1 cellular context compared by ENCODE assay signal in the genomic region with DNA sequence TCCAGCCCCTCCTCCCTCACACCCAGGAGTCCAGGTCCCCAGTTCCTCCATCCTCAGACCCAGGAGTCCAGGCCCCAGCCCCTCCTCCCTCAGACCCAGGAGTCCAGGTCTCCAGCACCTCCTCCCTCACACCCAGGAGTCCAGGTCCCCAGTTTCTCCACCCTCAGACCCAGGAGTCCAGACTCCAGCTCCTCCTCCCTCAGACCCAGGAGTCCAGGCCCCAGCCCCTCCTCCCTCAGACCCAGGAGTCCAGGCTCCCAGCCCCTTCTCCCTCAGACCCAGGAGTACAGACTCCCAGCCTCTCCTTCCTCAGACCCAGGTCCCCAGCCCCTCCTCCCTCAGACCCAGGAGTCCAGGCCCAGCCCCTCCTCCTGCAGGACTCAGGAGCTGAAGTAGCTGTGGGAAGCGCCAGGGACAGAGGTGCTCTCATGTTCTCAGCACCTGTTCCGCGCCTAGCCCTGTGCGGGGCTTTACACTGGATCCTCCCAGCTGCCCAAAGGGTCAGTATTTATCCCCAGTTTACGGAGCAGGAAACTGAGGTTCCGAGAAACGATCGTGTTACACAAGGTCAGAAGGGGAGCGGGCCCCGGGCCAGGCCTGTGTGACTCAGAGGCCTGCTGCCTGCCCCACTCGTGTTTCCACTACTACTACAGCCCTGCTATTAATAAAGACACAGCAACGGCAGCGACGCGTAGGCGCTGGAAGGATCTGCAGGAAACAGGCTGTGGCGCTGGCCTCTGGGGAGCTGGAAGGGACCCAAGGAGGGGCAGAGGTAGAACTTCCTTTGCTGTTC.
TF ChIP-seq lines count a peak whose summit lies in the region.

No MANE protein-coding gene starts in this region.

TF ChIP-seq in K562, 482 proteins besides CTCF, POLR2A, EP300 and RAD21 (continues in another document):
- TF ChIP-seq ZBTB7A (IDR thresholded peaks at IDR 0.05; ENCODE audit: borderline replicate concordance, control insufficient read depth, low read depth, low read length): no peak
- TF ChIP-seq SRF (CRISPR knock-in tag; IDR thresholded peaks at IDR 0.05): no peak
- TF ChIP-seq, protein P1, sequence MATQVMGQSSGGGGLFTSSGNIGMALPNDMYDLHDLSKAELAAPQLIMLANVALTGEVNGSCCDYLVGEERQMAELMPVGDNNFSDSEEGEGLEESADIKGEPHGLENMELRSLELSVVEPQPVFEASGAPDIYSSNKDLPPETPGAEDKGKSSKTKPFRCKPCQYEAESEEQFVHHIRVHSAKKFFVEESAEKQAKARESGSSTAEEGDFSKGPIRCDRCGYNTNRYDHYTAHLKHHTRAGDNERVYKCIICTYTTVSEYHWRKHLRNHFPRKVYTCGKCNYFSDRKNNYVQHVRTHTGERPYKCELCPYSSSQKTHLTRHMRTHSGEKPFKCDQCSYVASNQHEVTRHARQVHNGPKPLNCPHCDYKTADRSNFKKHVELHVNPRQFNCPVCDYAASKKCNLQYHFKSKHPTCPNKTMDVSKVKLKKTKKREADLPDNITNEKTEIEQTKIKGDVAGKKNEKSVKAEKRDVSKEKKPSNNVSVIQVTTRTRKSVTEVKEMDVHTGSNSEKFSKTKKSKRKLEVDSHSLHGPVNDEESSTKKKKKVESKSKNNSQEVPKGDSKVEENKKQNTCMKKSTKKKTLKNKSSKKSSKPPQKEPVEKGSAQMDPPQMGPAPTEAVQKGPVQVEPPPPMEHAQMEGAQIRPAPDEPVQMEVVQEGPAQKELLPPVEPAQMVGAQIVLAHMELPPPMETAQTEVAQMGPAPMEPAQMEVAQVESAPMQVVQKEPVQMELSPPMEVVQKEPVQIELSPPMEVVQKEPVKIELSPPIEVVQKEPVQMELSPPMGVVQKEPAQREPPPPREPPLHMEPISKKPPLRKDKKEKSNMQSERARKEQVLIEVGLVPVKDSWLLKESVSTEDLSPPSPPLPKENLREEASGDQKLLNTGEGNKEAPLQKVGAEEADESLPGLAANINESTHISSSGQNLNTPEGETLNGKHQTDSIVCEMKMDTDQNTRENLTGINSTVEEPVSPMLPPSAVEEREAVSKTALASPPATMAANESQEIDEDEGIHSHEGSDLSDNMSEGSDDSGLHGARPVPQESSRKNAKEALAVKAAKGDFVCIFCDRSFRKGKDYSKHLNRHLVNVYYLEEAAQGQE (CRISPR knock-in tag; IDR thresholded peaks at IDR 0.05; ENCODE audit: low read depth): no peak
- TF ChIP-seq, protein P2, sequence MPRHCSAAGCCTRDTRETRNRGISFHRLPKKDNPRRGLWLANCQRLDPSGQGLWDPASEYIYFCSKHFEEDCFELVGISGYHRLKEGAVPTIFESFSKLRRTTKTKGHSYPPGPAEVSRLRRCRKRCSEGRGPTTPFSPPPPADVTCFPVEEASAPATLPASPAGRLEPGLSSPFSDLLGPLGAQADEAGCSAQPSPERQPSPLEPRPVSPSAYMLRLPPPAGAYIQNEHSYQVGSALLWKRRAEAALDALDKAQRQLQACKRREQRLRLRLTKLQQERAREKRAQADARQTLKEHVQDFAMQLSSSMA (CRISPR knock-in tag; IDR thresholded peaks at IDR 0.05): no peak
- no peak for TF ChIP-seq NR3C1 (CRISPR knock-in tag; IDR thresholded peaks at IDR 0.05)
- TF ChIP-seq, protein P3, sequence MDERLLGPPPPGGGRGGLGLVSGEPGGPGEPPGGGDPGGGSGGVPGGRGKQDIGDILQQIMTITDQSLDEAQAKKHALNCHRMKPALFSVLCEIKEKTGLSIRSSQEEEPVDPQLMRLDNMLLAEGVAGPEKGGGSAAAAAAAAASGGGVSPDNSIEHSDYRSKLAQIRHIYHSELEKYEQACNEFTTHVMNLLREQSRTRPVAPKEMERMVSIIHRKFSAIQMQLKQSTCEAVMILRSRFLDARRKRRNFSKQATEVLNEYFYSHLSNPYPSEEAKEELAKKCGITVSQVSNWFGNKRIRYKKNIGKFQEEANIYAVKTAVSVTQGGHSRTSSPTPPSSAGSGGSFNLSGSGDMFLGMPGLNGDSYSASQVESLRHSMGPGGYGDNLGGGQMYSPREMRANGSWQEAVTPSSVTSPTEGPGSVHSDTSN (CRISPR knock-in tag; IDR thresholded peaks at IDR 0.05; ENCODE audit: low read depth): no peak
- TF ChIP-seq, protein P3 (tag; conservative IDR thresholded peaks at IDR 0.05; ENCODE audit: low read depth): no peak
- TF ChIP-seq PCBP2 (IDR thresholded peaks at IDR 0.05; ENCODE audit: low read depth, low read length, poor library complexity, severe bottlenecking): no peak
- no peak for TF ChIP-seq MTA1 (IDR thresholded peaks at IDR 0.05; ENCODE audit: borderline replicate concordance)
- TF ChIP-seq, protein P4, sequence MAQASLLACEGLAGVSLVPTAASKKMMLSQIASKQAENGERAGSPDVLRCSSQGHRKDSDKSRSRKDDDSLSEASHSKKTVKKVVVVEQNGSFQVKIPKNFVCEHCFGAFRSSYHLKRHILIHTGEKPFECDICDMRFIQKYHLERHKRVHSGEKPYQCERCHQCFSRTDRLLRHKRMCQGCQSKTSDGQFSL (CRISPR knock-in tag; IDR thresholded peaks at IDR 0.05): no peak
- TF ChIP-seq, protein P4 (tag; IDR thresholded peaks at IDR 0.05): no peak
- TF ChIP-seq, protein P5, sequence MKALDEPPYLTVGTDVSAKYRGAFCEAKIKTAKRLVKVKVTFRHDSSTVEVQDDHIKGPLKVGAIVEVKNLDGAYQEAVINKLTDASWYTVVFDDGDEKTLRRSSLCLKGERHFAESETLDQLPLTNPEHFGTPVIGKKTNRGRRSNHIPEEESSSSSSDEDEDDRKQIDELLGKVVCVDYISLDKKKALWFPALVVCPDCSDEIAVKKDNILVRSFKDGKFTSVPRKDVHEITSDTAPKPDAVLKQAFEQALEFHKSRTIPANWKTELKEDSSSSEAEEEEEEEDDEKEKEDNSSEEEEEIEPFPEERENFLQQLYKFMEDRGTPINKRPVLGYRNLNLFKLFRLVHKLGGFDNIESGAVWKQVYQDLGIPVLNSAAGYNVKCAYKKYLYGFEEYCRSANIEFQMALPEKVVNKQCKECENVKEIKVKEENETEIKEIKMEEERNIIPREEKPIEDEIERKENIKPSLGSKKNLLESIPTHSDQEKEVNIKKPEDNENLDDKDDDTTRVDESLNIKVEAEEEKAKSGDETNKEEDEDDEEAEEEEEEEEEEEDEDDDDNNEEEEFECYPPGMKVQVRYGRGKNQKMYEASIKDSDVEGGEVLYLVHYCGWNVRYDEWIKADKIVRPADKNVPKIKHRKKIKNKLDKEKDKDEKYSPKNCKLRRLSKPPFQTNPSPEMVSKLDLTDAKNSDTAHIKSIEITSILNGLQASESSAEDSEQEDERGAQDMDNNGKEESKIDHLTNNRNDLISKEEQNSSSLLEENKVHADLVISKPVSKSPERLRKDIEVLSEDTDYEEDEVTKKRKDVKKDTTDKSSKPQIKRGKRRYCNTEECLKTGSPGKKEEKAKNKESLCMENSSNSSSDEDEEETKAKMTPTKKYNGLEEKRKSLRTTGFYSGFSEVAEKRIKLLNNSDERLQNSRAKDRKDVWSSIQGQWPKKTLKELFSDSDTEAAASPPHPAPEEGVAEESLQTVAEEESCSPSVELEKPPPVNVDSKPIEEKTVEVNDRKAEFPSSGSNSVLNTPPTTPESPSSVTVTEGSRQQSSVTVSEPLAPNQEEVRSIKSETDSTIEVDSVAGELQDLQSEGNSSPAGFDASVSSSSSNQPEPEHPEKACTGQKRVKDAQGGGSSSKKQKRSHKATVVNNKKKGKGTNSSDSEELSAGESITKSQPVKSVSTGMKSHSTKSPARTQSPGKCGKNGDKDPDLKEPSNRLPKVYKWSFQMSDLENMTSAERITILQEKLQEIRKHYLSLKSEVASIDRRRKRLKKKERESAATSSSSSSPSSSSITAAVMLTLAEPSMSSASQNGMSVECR (CRISPR knock-in tag; IDR thresholded peaks at IDR 0.05): no peak
- no peak for TF ChIP-seq E2F3 (CRISPR knock-in tag; IDR thresholded peaks at IDR 0.05)
- no peak for TF ChIP-seq SRSF3 (IDR thresholded peaks at IDR 0.05; ENCODE audit: insufficient read depth, low read length)
- TF ChIP-seq, protein P6, sequence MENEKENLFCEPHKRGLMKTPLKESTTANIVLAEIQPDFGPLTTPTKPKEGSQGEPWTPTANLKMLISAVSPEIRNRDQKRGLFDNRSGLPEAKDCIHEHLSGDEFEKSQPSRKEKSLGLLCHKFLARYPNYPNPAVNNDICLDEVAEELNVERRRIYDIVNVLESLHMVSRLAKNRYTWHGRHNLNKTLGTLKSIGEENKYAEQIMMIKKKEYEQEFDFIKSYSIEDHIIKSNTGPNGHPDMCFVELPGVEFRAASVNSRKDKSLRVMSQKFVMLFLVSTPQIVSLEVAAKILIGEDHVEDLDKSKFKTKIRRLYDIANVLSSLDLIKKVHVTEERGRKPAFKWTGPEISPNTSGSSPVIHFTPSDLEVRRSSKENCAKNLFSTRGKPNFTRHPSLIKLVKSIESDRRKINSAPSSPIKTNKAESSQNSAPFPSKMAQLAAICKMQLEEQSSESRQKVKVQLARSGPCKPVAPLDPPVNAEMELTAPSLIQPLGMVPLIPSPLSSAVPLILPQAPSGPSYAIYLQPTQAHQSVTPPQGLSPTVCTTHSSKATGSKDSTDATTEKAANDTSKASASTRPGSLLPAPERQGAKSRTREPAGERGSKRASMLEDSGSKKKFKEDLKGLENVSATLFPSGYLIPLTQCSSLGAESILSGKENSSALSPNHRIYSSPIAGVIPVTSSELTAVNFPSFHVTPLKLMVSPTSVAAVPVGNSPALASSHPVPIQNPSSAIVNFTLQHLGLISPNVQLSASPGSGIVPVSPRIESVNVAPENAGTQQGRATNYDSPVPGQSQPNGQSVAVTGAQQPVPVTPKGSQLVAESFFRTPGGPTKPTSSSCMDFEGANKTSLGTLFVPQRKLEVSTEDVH (IDR thresholded peaks at IDR 0.05; ENCODE audit: low read depth, partially characterized antibody): no peak
- no peak for TF ChIP-seq DNMT1 (IDR thresholded peaks at IDR 0.05)
- TF ChIP-seq, protein P7, sequence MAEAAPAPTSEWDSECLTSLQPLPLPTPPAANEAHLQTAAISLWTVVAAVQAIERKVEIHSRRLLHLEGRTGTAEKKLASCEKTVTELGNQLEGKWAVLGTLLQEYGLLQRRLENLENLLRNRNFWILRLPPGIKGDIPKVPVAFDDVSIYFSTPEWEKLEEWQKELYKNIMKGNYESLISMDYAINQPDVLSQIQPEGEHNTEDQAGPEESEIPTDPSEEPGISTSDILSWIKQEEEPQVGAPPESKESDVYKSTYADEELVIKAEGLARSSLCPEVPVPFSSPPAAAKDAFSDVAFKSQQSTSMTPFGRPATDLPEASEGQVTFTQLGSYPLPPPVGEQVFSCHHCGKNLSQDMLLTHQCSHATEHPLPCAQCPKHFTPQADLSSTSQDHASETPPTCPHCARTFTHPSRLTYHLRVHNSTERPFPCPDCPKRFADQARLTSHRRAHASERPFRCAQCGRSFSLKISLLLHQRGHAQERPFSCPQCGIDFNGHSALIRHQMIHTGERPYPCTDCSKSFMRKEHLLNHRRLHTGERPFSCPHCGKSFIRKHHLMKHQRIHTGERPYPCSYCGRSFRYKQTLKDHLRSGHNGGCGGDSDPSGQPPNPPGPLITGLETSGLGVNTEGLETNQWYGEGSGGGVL (CRISPR knock-in tag; IDR thresholded peaks at IDR 0.05): no peak
- no peak for TF ChIP-seq ZNF232 (CRISPR knock-in tag; IDR thresholded peaks at IDR 0.05)
- no peak for TF ChIP-seq SPI1 (IDR thresholded peaks at IDR 0.05; ENCODE audit: borderline replicate concordance, low read depth, low read length)
- TF ChIP-seq, protein P8, sequence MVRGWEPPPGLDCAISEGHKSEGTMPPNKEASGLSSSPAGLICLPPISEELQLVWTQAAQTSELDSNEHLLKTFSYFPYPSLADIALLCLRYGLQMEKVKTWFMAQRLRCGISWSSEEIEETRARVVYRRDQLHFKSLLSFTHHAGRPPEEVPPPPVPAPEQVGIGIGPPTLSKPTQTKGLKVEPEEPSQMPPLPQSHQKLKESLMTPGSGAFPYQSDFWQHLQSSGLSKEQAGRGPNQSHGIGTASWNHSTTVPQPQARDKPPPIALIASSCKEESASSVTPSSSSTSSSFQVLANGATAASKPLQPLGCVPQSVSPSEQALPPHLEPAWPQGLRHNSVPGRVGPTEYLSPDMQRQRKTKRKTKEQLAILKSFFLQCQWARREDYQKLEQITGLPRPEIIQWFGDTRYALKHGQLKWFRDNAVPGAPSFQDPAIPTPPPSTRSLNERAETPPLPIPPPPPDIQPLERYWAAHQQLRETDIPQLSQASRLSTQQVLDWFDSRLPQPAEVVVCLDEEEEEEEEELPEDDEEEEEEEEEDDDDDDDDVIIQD (CRISPR knock-in tag; IDR thresholded peaks at IDR 0.05): no peak
- TF ChIP-seq ADNP (tag; IDR thresholded peaks at IDR 0.05): no peak
- TF ChIP-seq SETDB1 (IDR thresholded peaks at IDR 0.05; ENCODE audit: low read length): no peak
- no peak for TF ChIP-seq NCOA4 (IDR thresholded peaks at IDR 0.05; ENCODE audit: partially characterized antibody)
- no peak for TF ChIP-seq WHSC1 (IDR thresholded peaks at IDR 0.05; ENCODE audit: low read length)
- TF ChIP-seq NONO (IDR thresholded peaks at IDR 0.05; ENCODE audit: low read depth in 2 of 2, low read length in 1 of 2): no peak
- TF ChIP-seq MCM2 (IDR thresholded peaks at IDR 0.05; ENCODE audit: low read depth): no peak
- no peak for TF ChIP-seq DACH1 (IDR thresholded peaks at IDR 0.05; ENCODE audit: partially characterized antibody)
- TF ChIP-seq, protein P9, sequence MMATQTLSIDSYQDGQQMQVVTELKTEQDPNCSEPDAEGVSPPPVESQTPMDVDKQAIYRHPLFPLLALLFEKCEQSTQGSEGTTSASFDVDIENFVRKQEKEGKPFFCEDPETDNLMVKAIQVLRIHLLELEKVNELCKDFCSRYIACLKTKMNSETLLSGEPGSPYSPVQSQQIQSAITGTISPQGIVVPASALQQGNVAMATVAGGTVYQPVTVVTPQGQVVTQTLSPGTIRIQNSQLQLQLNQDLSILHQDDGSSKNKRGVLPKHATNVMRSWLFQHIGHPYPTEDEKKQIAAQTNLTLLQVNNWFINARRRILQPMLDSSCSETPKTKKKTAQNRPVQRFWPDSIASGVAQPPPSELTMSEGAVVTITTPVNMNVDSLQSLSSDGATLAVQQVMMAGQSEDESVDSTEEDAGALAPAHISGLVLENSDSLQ (IDR thresholded peaks at IDR 0.05): no peak
- TF ChIP-seq MAFG (tag; conservative IDR thresholded peaks at IDR 0.05): no peak
- no peak for TF ChIP-seq ZBTB8A (IDR thresholded peaks at IDR 0.05; ENCODE audit: partially characterized antibody)
